Comparison of ENCODE assay signal across 8 cellular contexts in the genomic region with DNA sequence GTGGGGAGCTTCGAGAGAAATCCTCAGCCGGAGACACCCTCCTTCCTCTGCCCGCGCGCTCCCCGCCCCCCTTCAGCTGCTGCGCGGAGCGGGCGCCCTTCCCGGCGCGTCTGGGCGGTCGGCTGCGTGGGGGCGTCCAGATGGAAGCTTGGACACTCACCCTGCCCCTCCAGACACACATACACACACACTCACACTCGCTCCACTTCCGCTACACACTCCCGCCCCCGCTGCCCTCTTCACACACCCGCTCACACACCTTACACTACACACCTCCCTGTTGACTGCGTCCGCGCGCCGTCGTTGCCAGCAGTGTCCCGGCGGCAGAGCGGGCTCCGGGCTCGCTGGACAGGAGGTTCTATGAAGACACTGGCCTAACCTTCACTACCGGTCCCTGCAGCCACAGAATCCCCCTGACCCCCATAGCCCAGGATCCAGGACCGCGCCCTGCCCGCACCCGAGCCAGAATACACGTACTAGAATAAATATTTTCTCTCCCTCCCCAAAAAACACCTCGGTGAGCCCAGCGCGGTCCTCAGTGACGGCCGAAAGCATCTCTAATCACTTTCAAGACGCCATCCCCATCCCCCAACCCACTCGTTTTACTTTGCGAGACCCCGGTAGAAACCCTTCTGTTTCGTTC. TPM values are rescaled to one million over a fixed set of nuclear protein-coding genes. Genes with fewer than 3 reads are reported as not detected.
A peak's percentile ranks its signal among the peaks of the same experiment; 100 is the strongest.
DNase-seq lines count a peak whose midpoint lies in the region; ATAC-seq and TF ChIP-seq lines count a peak whose summit lies in the region.

No MANE protein-coding gene starts in this region.

- H3K36me3 ChIP-seq in CD8-positive, alpha-beta T cell (ENCODE audit: insufficient read depth, low read length), result no peaks in the 10 kb centered on the region
- H3K36me3 ChIP-seq in neuron (ENCODE audit: insufficient read depth, low read length), result no peaks in the 10 kb centered on the region

- H3K4me3 ChIP-seq in CD8-positive, alpha-beta T cell (ENCODE audit: low read depth, low read length), result peak overlapping the region; percentile 85
- H3K4me3 ChIP-seq in fibroblast of pulmonary artery (replicated peaks; ENCODE audit: low read depth, low read length) (peak overlapping the region; percentile 69), neuron (ENCODE audit: low read length) (peak overlapping the region; percentile 82)

- intact Hi-C loops in CD8-positive, alpha-beta T cell (cut with DNase I, micrococcal nuclease), result loop anchor here (1.0 to 10.0 kb wide), 13 partner anchors 38 to 915 kb away; a partner anchor contains a TSS

- peaks cover 9% of the 10 kb centered on the region for H3K36me3 Mint-ChIP-seq in CD8-positive, alpha-beta T cell
- peaks cover 49% of the 10 kb centered on the region for H3K36me3 Mint-ChIP-seq in activated T-cell treated with anti-CD3 and anti-CD28 coated beads, Interleukin-2, amount 50 U/mL, for 24 hours (ENCODE audit: low read depth)
- peaks cover 9% of the 10 kb centered on the region for H3K36me3 Mint-ChIP-seq in type B pancreatic cell

- peak; percentile 30 for ATAC-seq in CD8-positive, alpha-beta T cell
- peak; percentile 19 for ATAC-seq in GM21526 (IDR thresholded peaks at IDR 0.05; ENCODE audit: low FRiP score, unreplicated experiment)

- peaks cover 6% of the 10 kb centered on the region for H3K27me3 ChIP-seq in CD8-positive, alpha-beta T cell (ENCODE audit: insufficient read depth, low read length)
- peaks cover 30% of the 10 kb centered on the region for H3K27me3 ChIP-seq in neuron (ENCODE audit: insufficient read depth, low read length)

- H3K27me3 Mint-ChIP-seq in CD8-positive, alpha-beta T cell (ENCODE audit: low read depth), result peaks cover 27% of the 10 kb centered on the region
- H3K27me3 Mint-ChIP-seq in activated T-cell treated with anti-CD3 and anti-CD28 coated beads, Interleukin-2, amount 50 U/mL, for 24 hours, result peaks cover 25% of the 10 kb centered on the region
- H3K27me3 Mint-ChIP-seq in type B pancreatic cell, result peaks cover 82% of the 10 kb centered on the region

- peaks cover 35% of the 10 kb centered on the region for H3K4me1 ChIP-seq in CD8-positive, alpha-beta T cell (ENCODE audit: insufficient read depth, low read length)
- H3K4me1 ChIP-seq in neuron (ENCODE audit: insufficient read depth, low read length), result peaks cover 33% of the 10 kb centered on the region

- H3K9me3 Mint-ChIP-seq in CD8-positive, alpha-beta T cell, result no peaks in the 10 kb centered on the region
- H3K9me3 Mint-ChIP-seq in activated T-cell treated with anti-CD3 and anti-CD28 coated beads, Interleukin-2, amount 50 U/mL, for 24 hours, result no peaks in the 10 kb centered on the region
- no peaks in the 10 kb centered on the region for H3K9me3 Mint-ChIP-seq in type B pancreatic cell

- peak overlapping the region; percentile 95 for H2AFZ ChIP-seq in neuron (ENCODE audit: low read depth, low read length)

- no peak for TF ChIP-seq CTCF in CD8-positive, alpha-beta T cell (IDR thresholded peaks at IDR 0.05)
- TF ChIP-seq CTCF in fibroblast of pulmonary artery (IDR thresholded peaks at IDR 0.05; ENCODE audit: low read length, missing control alignments) (no peak), type B pancreatic cell (conservative IDR thresholded peaks at IDR 0.05) (no peak)

- POLR2A ChIA-PET in CD8-positive, alpha-beta T cell (lab: Charles Lee), result interaction anchor here (0.7 to 3.8 kb wide), 11 partner anchors 13 to 319 kb away, joined by 3 to 45 read pairs (median 5); a partner anchor contains a TSS

- H3K4me3 Mint-ChIP-seq in CD8-positive, alpha-beta T cell, result peak overlapping the region; percentile 98
- H3K4me3 Mint-ChIP-seq in activated T-cell treated with anti-CD3 and anti-CD28 coated beads, Interleukin-2, amount 50 U/mL, for 24 hours, result peak overlapping the region; percentile 94
- peak overlapping the region; percentile 98 for H3K4me3 Mint-ChIP-seq in type B pancreatic cell

- CTCF ChIA-PET in CD8-positive, alpha-beta T cell (lab: Charles Lee), result interaction anchor here (0.6 to 5.4 kb wide), 39 partner anchors 7 to 642 kb away, joined by 3 to 98 read pairs (median 5); a partner anchor contains a TSS

- no peaks in the 10 kb centered on the region for H3K9me3 ChIP-seq in CD8-positive, alpha-beta T cell (ENCODE audit: low read length)
- peaks cover 2% of the 10 kb centered on the region for H3K9me3 ChIP-seq in neuron (ENCODE audit: low read length)

- peak overlapping the region; percentile 98 for H3K27ac Mint-ChIP-seq in CD8-positive, alpha-beta T cell
- H3K27ac Mint-ChIP-seq in activated T-cell treated with anti-CD3 and anti-CD28 coated beads, Interleukin-2, amount 50 U/mL, for 24 hours, result peak overlapping the region; percentile 99
- peak overlapping the region; percentile 96 for H3K27ac Mint-ChIP-seq in type B pancreatic cell

- peaks cover 40% of the 10 kb centered on the region for H3K4me1 Mint-ChIP-seq in CD8-positive, alpha-beta T cell (ENCODE audit: low read depth)
- peaks cover 51% of the 10 kb centered on the region for H3K4me1 Mint-ChIP-seq in activated T-cell treated with anti-CD3 and anti-CD28 coated beads, Interleukin-2, amount 50 U/mL, for 24 hours (ENCODE audit: low read depth)
- peaks cover 16% of the 10 kb centered on the region for H3K4me1 Mint-ChIP-seq in type B pancreatic cell (ENCODE audit: unreplicated experiment)

- peak in 6 of 7 experiments; percentile 34 to 65 (median 57) for DNase-seq in CD8-positive, alpha-beta T cell
- DNase-seq in LoVo (ENCODE audit: low spot score) (peak; percentile 12), fibroblast of pulmonary artery (ENCODE audit: low read depth) (peak; percentile 65), type B pancreatic cell (ENCODE audit: extremely low spot score, unreplicated experiment) (no peak), NCI-H345 (lab: John Stamatoyannopoulos, UW) (no peak)
- DNase-seq in activated T-cell treated with anti-CD3 and anti-CD28 coated beads, Interleukin-2, amount 50 U/mL, for 24 hours, result peak; percentile 82

- peak overlapping the region; percentile 73 for H3K27ac ChIP-seq in CD8-positive, alpha-beta T cell (ENCODE audit: low read depth, low read length)

RNA-seq across cellular contexts. Expression of a gene that starts 1.1 kb away (rescaled TPM):
- 1 to 10 TPM; 5.6 to 6.1 TPM for total RNA-seq in CD8-positive, alpha-beta T cell
- total RNA-seq in type B pancreatic cell (ENCODE audit: low replicate concordance), result 17.6 and 26.7 TPM in 2 replicates

RNA-seq across cellular contexts. Expression of a gene that starts 12.7 kb away (rescaled TPM):
- total RNA-seq in CD8-positive, alpha-beta T cell, result 10 to 100 TPM; 12.7 to 13.1 TPM
- total RNA-seq in type B pancreatic cell (ENCODE audit: low replicate concordance), result 15.7 and 27.5 TPM in 2 replicates

Comparison
In these comparisons a context has a peak if more than half of its experiments do, and no peak if none do; other contexts are left out.
1. DNase-seq: peak in CD8-positive, alpha-beta T cell (6 of 7), LoVo (single experiment), activated T-cell treated with anti-CD3 and anti-CD28 coated beads, Interleukin-2, amount 50 U/mL, for 24 hours (single experiment) and fibroblast of pulmonary artery (single experiment); none in type B pancreatic cell (single experiment) and NCI-H345 (single experiment).
2. Peak in every context shown above with its lines, with median percentiles within 50 percentile points of each other: H3K4me3 ChIP-seq, H3K27ac Mint-ChIP-seq and H3K4me3 Mint-ChIP-seq.